8 cellular contexts compared by ENCODE assay signal in genomic region chr1:27366113-27366410, GRCh38. TPM values are rescaled to one million over a fixed set of nuclear protein-coding genes. Genes with fewer than 3 reads are reported as not detected.
DNase-seq lines count a peak whose midpoint lies in the region; ATAC-seq and TF ChIP-seq lines count a peak whose summit lies in the region.

No MANE protein-coding gene starts in this region.

- H3K9ac ChIP-seq in endodermal cell (ENCODE audit: extremely low read depth, low read length, poor library complexity, severe bottlenecking), result no peak overlapping the region

- no peak for TF ChIP-seq CTCF in endodermal cell (conservative IDR thresholded peaks at IDR 0.05)

- H3K27me3 Mint-ChIP-seq in endodermal cell (ENCODE audit: insufficient read depth), result peaks cover 25% of the 10 kb centered on the region

- no peaks in the 10 kb centered on the region for H3K9me3 ChIP-seq in endodermal cell (ENCODE audit: control insufficient read depth, low read length)

- no peaks in the 10 kb centered on the region for H3K36me3 Mint-ChIP-seq in endodermal cell (ENCODE audit: low read depth)

- peaks cover 12% of the 10 kb centered on the region for H3K4me1 Mint-ChIP-seq in endodermal cell

- H3K27me3 ChIP-seq in endodermal cell (ENCODE audit: control insufficient read depth, insufficient read depth, low read length, poor library complexity, severe bottlenecking), result peaks cover 10% of the 10 kb centered on the region

- H3K4me3 Mint-ChIP-seq in endodermal cell, result peak overlapping the region; percentile 70

- H3K4me3 ChIP-seq in endodermal cell (ENCODE audit: low read length), result peak overlapping the region; percentile 88

- H3K9me3 Mint-ChIP-seq in endodermal cell, result no peaks in the 10 kb centered on the region

- peak overlapping the region; percentile 85 for H3K27ac Mint-ChIP-seq in endodermal cell

- peak overlapping the region; percentile 59 for H3K27ac ChIP-seq in endodermal cell (ENCODE audit: low read depth, low read length)

- DNase-seq in ELF-1 (ENCODE audit: low read depth, low spot score), result peak; percentile 78
- peak; percentile 90 for DNase-seq in NCI-H82 (lab: John Stamatoyannopoulos, UW)
- peak; percentile 92 for DNase-seq in activated CD8-positive, alpha-beta memory T cell treated with anti-CD3 and anti-CD28 coated beads, Interleukin-2, amount 50 U/mL, for 48 hours
- DNase-seq in endodermal cell, result peak; percentile 95
- DNase-seq in mesenteric fat pad (ENCODE audit: low spot score), result peak; percentile 93
- peak; percentile 35 to 49 for DNase-seq in stimulated activated CD8-positive, alpha-beta memory T cell treated with anti-CD3 and anti-CD28 coated beads, Interleukin-2, amount 100 ng/mL, for 1 hour (ENCODE audit: low read depth in 2 of 2)

- ATAC-seq in HG03097 (IDR thresholded peaks at IDR 0.05; ENCODE audit: low FRiP score, unreplicated experiment), result peak; percentile 40
- ATAC-seq in HG02623 (IDR thresholded peaks at IDR 0.05; ENCODE audit: unreplicated experiment), result no peak

- no peaks in the 10 kb centered on the region for H3K4me1 ChIP-seq in endodermal cell (ENCODE audit: control insufficient read depth, insufficient read depth, low read length)

- H3K36me3 ChIP-seq in endodermal cell (ENCODE audit: control insufficient read depth, insufficient read depth, low read length), result no peaks in the 10 kb centered on the region

- WGBS in endodermal cell (ENCODE audit: insufficient coverage in 1 of 2, insufficient read length in 1 of 2), 2 experiments, result 0% methylated on average over 5 to 30 of the region's 30 CpGs

RNA-seq across cellular contexts. Expression of gene MAP3K6, which starts 0.7 kb away (rescaled TPM):
- total RNA-seq in endodermal cell (10 to 100 TPM in 1 of 2 donors, 1 to 10 TPM in 1; 6.6 to 11.5 TPM), mesenteric fat pad (95.0 TPM)
- 14.9 TPM for polyA plus RNA-seq in endodermal cell (2013, experiment 1 of 2)
- 14.3 TPM for polyA plus RNA-seq in endodermal cell (2013, experiment 2 of 2)

RNA-seq across cellular contexts. Expression of gene FCN3, which starts 8.6 kb away (rescaled TPM):
- under 1 TPM in 1 of 2 donors, not detected in 1; 0.26 TPM for total RNA-seq in endodermal cell
- polyA plus RNA-seq in endodermal cell (2013, experiment 1 of 2), result not detected
- not detected for polyA plus RNA-seq in endodermal cell (2013, experiment 2 of 2)
- 51.9 TPM for total RNA-seq in mesenteric fat pad

RNA-seq across cellular contexts. Expression of gene CD164L2, which starts 17.1 kb away (rescaled TPM):
- total RNA-seq in endodermal cell, result 1 to 10 TPM; 1.6 to 1.8 TPM
- polyA plus RNA-seq in endodermal cell (2013, experiment 1 of 2), result 1.4 TPM
- polyA plus RNA-seq in endodermal cell (2013, experiment 2 of 2), result 0.83 TPM
- not detected for total RNA-seq in mesenteric fat pad

RNA-seq across cellular contexts. Expression of gene SYTL1, which starts 24.2 kb away (rescaled TPM):
- total RNA-seq in endodermal cell (1 to 10 TPM; 6.7 to 7.5 TPM), mesenteric fat pad (1.9 TPM)
- 3.2 TPM for polyA plus RNA-seq in endodermal cell (2013, experiment 1 of 2)
- polyA plus RNA-seq in endodermal cell (2013, experiment 2 of 2), result 4.9 TPM

RNA-seq across cellular contexts. Expression of gene GPR3, which starts 26.4 kb away (rescaled TPM):
- 1 to 10 TPM; 3.5 to 4.1 TPM for total RNA-seq in endodermal cell
- 4.5 TPM for polyA plus RNA-seq in endodermal cell (2013, experiment 1 of 2)
- polyA plus RNA-seq in endodermal cell (2013, experiment 2 of 2), result 4.5 TPM
- total RNA-seq in mesenteric fat pad, result 0.51 TPM

Comparison
In these comparisons a context has a peak if more than half of its experiments do, and no peak if none do; other contexts are left out.
1. DNase-seq: peak in every context shown above with its lines; median percentile 95 in endodermal cell; 93 in mesenteric fat pad; 92 in activated CD8-positive, alpha-beta memory T cell treated with anti-CD3 and anti-CD28 coated beads, Interleukin-2, amount 50 U/mL, for 48 hours; 90 in NCI-H82; 78 in ELF-1; 42 in stimulated activated CD8-positive, alpha-beta memory T cell treated with anti-CD3 and anti-CD28 coated beads, Interleukin-2, amount 100 ng/mL, for 1 hour.
2. RNA of gene FCN3, which starts 8.6 kb away (total RNA-seq): 51.9 TPM in mesenteric fat pad (single experiment); 0.26 TPM in endodermal cell; every median in the first group is over 10 times any median in the second.